ENCODE assay signal across 30 cellular contexts in genomic region chr10:80064120-80064886, GRCh38. TPM values are rescaled to one million over a fixed set of nuclear protein-coding genes. Genes with fewer than 3 reads are reported as not detected.
A peak's percentile ranks its signal among the peaks of the same experiment; 100 is the strongest.
DNase-seq lines count a peak whose midpoint lies in the region; ATAC-seq and TF ChIP-seq lines count a peak whose summit lies in the region.
"Had no signal": no experiment of that assay in that cellular context is flagged by ENCODE, and none has a peak within 500 bp of the region (broad histone marks: within the 10 kb centered on the region; RNA-seq: fewer than 3 reads in every experiment).

No MANE protein-coding gene starts in this region.

- POLR2A ChIA-PET in CD4-positive, alpha-beta memory T cell (lab: Charles Lee; ENCODE audit: partially characterized antibody): no interaction called here

- no peaks in the 10 kb centered on the region for H3K9me3 ChIP-seq in heart left ventricle
- no peaks in the 10 kb centered on the region for H3K9me3 ChIP-seq in right atrium auricular region
- no peaks in the 10 kb centered on the region for H3K9me3 ChIP-seq in skeletal muscle tissue (ENCODE audit: control insufficient read depth in 3 of 3, low read length in 3 of 3)
- no peaks in the 10 kb centered on the region for H3K9me3 ChIP-seq in CD4-positive, alpha-beta memory T cell (ENCODE audit: control insufficient read depth in 1 of 2, low read length in 2 of 2)
- H3K9me3 ChIP-seq: adrenal gland, neutrophil, thyroid gland had no signal

- peaks cover 5% of the 10 kb centered on the region for H3K27me3 Mint-ChIP-seq in activated naive CD8-positive, alpha-beta T cell treated with anti-CD3 and anti-CD28 coated beads, Interleukin-2, amount 50 U/mL, for 24 hours
- H3K27me3 Mint-ChIP-seq in CD4-positive, alpha-beta memory T cell: peaks cover 0 to 2% of the 10 kb centered on the region in 2 donors

- intact Hi-C loops in Right ventricle myocardium inferior (cut with DNase I) (no loop called here), heart left ventricle (cut with DNase I) (no loop called here)
- intact Hi-C loops in CD4-positive, alpha-beta memory T cell (cut with micrococcal nuclease): no loop called here

- DNase-seq in Right ventricle myocardium inferior (ENCODE audit: missing footprints) (no peak), heart left ventricle (no peak), right atrium auricular region (ENCODE audit: low spot score) (no peak)
- DNase-seq in activated naive CD8-positive, alpha-beta T cell treated with anti-CD3 and anti-CD28 coated beads, Interleukin-2, amount 50 U/mL, for 24 hours: no peak
- DNase-seq in CD4-positive, alpha-beta memory T cell: no peak
- DNase-seq: activated CD4-positive, alpha-beta T cell treated with anti-CD3 and anti-CD28 coated beads, Interleukin-2, amount 50 U/mL, for 48 hours; activated naive CD4-positive, alpha-beta T cell; adrenal gland; Caco-2; HCEC 1CT; islet precursor cell; Kasumi-1; midbrain; naive B cell; NCI-H1417 treated with DMSO at 0.1 percent for 48 hours; NCI-H2029 treated with DMSO at 0.1 percent for 48 hours; NCI-H526; stimulated activated naive B cell treated with anti-CD40 and anti-IgM and Interleukin-4, amounts not matched to agents 10 μg/mL and 1 μg/mL and 100 μg/mL, for 72 hours; thyroid gland had no signal

- peaks cover 4% of the 10 kb centered on the region for H3K9me3 Mint-ChIP-seq in activated naive CD8-positive, alpha-beta T cell treated with anti-CD3 and anti-CD28 coated beads, Interleukin-2, amount 50 U/mL, for 24 hours
- peaks cover 0 to 5% (median 0%) of the 10 kb centered on the region in 8 donors for H3K9me3 Mint-ChIP-seq in CD4-positive, alpha-beta memory T cell

- H3K27me3 ChIP-seq in heart left ventricle (no peaks in the 10 kb centered on the region), right atrium auricular region (no peaks in the 10 kb centered on the region), skeletal muscle tissue (ENCODE audit: control insufficient read depth in 3 of 3, insufficient read depth in 3 of 3, low read length in 3 of 3) (no peaks in the 10 kb centered on the region)
- H3K27me3 ChIP-seq in CD4-positive, alpha-beta memory T cell (ENCODE audit: insufficient read depth, low read length): no peaks in the 10 kb centered on the region
- H3K27me3 ChIP-seq: adrenal gland, neutrophil, thyroid gland had no signal

- CTCF ChIA-PET in CD4-positive, alpha-beta memory T cell (lab: Charles Lee; ENCODE audit: partially characterized antibody): interaction anchor here (1.1 to 3.0 kb wide), 2 partner anchors 13 to 17 kb away, joined by 3 to 11 read pairs; no protein-coding TSS in a partner anchor

- H3K4me1 Mint-ChIP-seq in activated naive CD8-positive, alpha-beta T cell treated with anti-CD3 and anti-CD28 coated beads, Interleukin-2, amount 50 U/mL, for 24 hours: no peaks in the 10 kb centered on the region
- H3K4me1 Mint-ChIP-seq in CD4-positive, alpha-beta memory T cell: no peaks in the 10 kb centered on the region
- H3K4me1 Mint-ChIP-seq: brain; naive B cell; stimulated activated naive B cell treated with anti-CD40 and anti-IgM and Interleukin-4, amounts not matched to agents 10 μg/mL and 1 μg/mL and 100 μg/mL, for 72 hours had no signal

- no peak overlapping the region for H3K4me3 Mint-ChIP-seq in activated naive CD8-positive, alpha-beta T cell treated with anti-CD3 and anti-CD28 coated beads, Interleukin-2, amount 50 U/mL, for 24 hours
- no peak overlapping the region for H3K4me3 Mint-ChIP-seq in CD4-positive, alpha-beta memory T cell
- H3K4me3 Mint-ChIP-seq: brain; naive B cell; stimulated activated naive B cell treated with anti-CD40 and anti-IgM and Interleukin-4, amounts not matched to agents 10 μg/mL and 1 μg/mL and 100 μg/mL, for 72 hours; T-helper 1 cell treated with Interleukin-12 subunit alpha and Interleukin-12 subunit beta and Interleukin-4 antibody, amounts not matched to agents 30 μg/mL and 1 μg/mL, for 36 hours had no signal

- no peak overlapping the region for H3K9ac ChIP-seq in skeletal muscle tissue (ENCODE audit: low read depth in 1 of 3, low read length in 3 of 3)

- ATAC-seq in Right ventricle myocardium inferior (peak; percentile 34), heart left ventricle (no peak), HG03196 (IDR thresholded peaks at IDR 0.05; ENCODE audit: unreplicated experiment) (no peak), GM19324 (IDR thresholded peaks at IDR 0.05; ENCODE audit: low FRiP score, unreplicated experiment) (no peak)
- ATAC-seq in activated naive CD8-positive, alpha-beta T cell treated with anti-CD3 and anti-CD28 coated beads, Interleukin-2, amount 50 U/mL, for 24 hours: no peak
- ATAC-seq: activated CD4-positive, CD25-positive, alpha-beta regulatory T cell treated with anti-CD3 and anti-CD28 coated beads, Interleukin-2, amount 50 U/mL, for 24 hours; SK-N-SH treated with all-trans-retinoic acid at 6 μM for 48 hours; stimulated activated naive B cell treated with anti-CD40 and anti-IgM and Interleukin-4, amounts not matched to agents 10 μg/mL and 1 μg/mL and 100 μg/mL, for 72 hours had no signal

- no peak overlapping the region for H3K4me3 ChIP-seq in heart left ventricle
- no peak overlapping the region for H3K4me3 ChIP-seq in right atrium auricular region
- no peak overlapping the region for H3K4me3 ChIP-seq in skeletal muscle tissue (ENCODE audit: low read length in 3 of 3)
- H3K4me3 ChIP-seq in CD4-positive, alpha-beta memory T cell (ENCODE audit: low read length in 2 of 2): no peak overlapping the region
- H3K4me3 ChIP-seq: adrenal gland, skin epidermis, thyroid gland had no signal

- TF ChIP-seq CTCF in heart left ventricle (IDR thresholded peaks at IDR 0.05) (no peak), right atrium auricular region (IDR thresholded peaks at IDR 0.05) (no peak)

- H3K4me1 ChIP-seq in heart left ventricle: peaks cover 0 to 7% (median 0%) of the 10 kb centered on the region in 12 donors
- no peaks in the 10 kb centered on the region for H3K4me1 ChIP-seq in right atrium auricular region
- peaks cover 0 to 3% (median 0%) of the 10 kb centered on the region in 3 donors for H3K4me1 ChIP-seq in skeletal muscle tissue (ENCODE audit: control insufficient read depth in 3 of 3, insufficient read depth in 3 of 3, low read length in 3 of 3)
- no peaks in the 10 kb centered on the region for H3K4me1 ChIP-seq in CD4-positive, alpha-beta memory T cell (ENCODE audit: insufficient read depth, low read length)
- H3K4me1 ChIP-seq: adrenal gland, thyroid gland had no signal

- no peak overlapping the region for H3K27ac Mint-ChIP-seq in activated naive CD8-positive, alpha-beta T cell treated with anti-CD3 and anti-CD28 coated beads, Interleukin-2, amount 50 U/mL, for 24 hours
- H3K27ac Mint-ChIP-seq in CD4-positive, alpha-beta memory T cell: no peak overlapping the region
- H3K27ac Mint-ChIP-seq: brain; stimulated activated naive B cell treated with anti-CD40 and anti-IgM and Interleukin-4, amounts not matched to agents 10 μg/mL and 1 μg/mL and 100 μg/mL, for 72 hours; T-helper 1 cell treated with Interleukin-12 subunit alpha and Interleukin-12 subunit beta and Interleukin-4 antibody, amounts not matched to agents 30 μg/mL and 1 μg/mL, for 36 hours had no signal

- H3K36me3 ChIP-seq in heart left ventricle (no peaks in the 10 kb centered on the region), right atrium auricular region (no peaks in the 10 kb centered on the region), skeletal muscle tissue (ENCODE audit: control insufficient read depth in 3 of 3, insufficient read depth in 3 of 3, low read length in 3 of 3) (no peaks in the 10 kb centered on the region)
- H3K36me3 ChIP-seq in CD4-positive, alpha-beta memory T cell (ENCODE audit: insufficient read depth, low read length): no peaks in the 10 kb centered on the region
- H3K36me3 ChIP-seq: adrenal gland, neutrophil, thyroid gland had no signal

- peak overlapping the region in 5 of 12 donors; percentile 20 to 68 (median 57) for H3K27ac ChIP-seq in heart left ventricle
- H3K27ac ChIP-seq in right atrium auricular region: peak overlapping the region; percentile 35 to 59
- peak overlapping the region; percentile 55 for H3K27ac ChIP-seq in skeletal muscle tissue (ENCODE audit: low read depth, low read length)
- no peak overlapping the region for H3K27ac ChIP-seq in CD4-positive, alpha-beta memory T cell (ENCODE audit: low read depth, low read length)
- H3K27ac ChIP-seq: 22Rv1, C4-2B, neutrophil, thyroid gland had no signal

- no peak for TF ChIP-seq POLR2A in heart left ventricle (IDR thresholded peaks at IDR 0.05)

- H3K36me3 Mint-ChIP-seq in activated naive CD8-positive, alpha-beta T cell treated with anti-CD3 and anti-CD28 coated beads, Interleukin-2, amount 50 U/mL, for 24 hours (ENCODE audit: low read depth): no peaks in the 10 kb centered on the region
- H3K36me3 Mint-ChIP-seq in CD4-positive, alpha-beta memory T cell: no peaks in the 10 kb centered on the region
- H3K36me3 Mint-ChIP-seq: brain, naive B cell had no signal

- 62 to 83% (median 72%) methylated on average over 8 of the region's 8 CpGs for whole genome bisulfite sequencing in heart left ventricle, 4 donors

RNA-seq across cellular contexts. Expression of gene TMEM254, which starts 14.2 kb away (rescaled TPM):
- 9.7 TPM for total RNA-seq in Right ventricle myocardium inferior
- 10 to 100 TPM in 3 of 9 donors, 1 to 10 TPM in 6; 4.7 to 13.4 (median 7.0) TPM for total RNA-seq in heart left ventricle
- 1 to 10 TPM; 6.4 to 8.1 TPM for polyA plus RNA-seq in heart left ventricle
- 1 to 10 TPM; 3.4 to 8.8 TPM for total RNA-seq in right atrium auricular region
- 8.9 TPM for total RNA-seq in skeletal muscle tissue
- 10 to 100 TPM; 14.2 to 16.6 TPM for total RNA-seq in CD4-positive, alpha-beta memory T cell
- 10 to 100 TPM; 35.6 to 49.4 TPM for polyA plus RNA-seq in CD4-positive, alpha-beta memory T cell
